Comparison of ENCODE assay signal across 8 cellular contexts in the genomic region with DNA sequence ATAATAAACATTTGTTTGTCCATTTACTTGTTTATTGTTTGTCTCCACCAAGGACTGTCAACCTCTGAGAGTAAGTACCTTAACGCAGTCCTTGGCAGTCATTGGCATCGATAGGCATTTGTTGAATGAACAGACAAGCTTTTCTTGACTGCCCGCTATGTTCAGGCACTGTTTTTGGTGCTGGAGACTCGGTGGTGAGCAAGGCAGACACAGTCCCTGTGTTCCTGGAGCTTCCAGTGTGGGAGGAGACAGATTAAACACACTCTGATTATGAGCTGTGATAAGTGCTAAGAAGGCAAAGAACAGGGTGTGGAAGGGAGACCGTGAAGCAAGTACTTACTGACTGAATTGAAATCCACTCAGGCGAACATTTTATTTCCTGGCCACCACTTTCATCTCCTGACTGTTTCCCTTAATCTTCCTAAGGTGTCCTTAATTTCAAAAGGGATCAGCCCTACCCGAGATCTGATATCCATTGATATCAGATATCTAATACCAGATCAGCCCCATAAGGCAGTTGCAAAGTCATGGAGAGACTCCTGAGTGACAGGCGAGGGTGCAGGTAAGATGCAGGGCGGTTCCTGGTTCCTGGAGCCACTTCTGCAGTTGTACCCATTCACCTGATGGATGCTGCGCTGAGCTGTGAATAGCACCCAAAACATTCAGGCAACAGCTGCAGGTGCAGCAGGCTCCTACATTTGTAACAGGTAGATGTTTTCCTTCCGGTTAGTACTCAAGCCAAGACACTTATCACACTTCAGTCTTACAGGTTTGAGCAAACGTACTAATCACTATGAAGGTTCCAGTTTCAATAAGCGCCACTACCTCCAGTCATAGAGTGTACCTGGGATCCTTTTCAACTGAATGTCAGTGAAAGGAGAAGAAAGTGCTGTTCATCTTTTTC. TPM values are rescaled to one million over a fixed set of nuclear protein-coding genes. Genes with fewer than 3 reads are reported as not detected.
DNase-seq lines count a peak whose midpoint lies in the region; ATAC-seq and TF ChIP-seq lines count a peak whose summit lies in the region.

No MANE protein-coding gene starts in this region.

- peaks cover 27% of the 10 kb centered on the region for H3K4me1 ChIP-seq in Loucy (ENCODE audit: insufficient read depth, low read length, poor library complexity, severe bottlenecking)
- peaks cover 27% of the 10 kb centered on the region for H3K4me1 ChIP-seq in lower lobe of right lung
- H3K4me1 ChIP-seq in transverse colon = peaks cover 7 to 27% (median 21%) of the 10 kb centered on the region in 4 donors

- H3K9me3 ChIP-seq in Loucy (ENCODE audit: insufficient read depth, low read depth, low read length) (no peaks in the 10 kb centered on the region), lower lobe of right lung (no peaks in the 10 kb centered on the region), transverse colon (no peaks in the 10 kb centered on the region)

- peaks cover 31% of the 10 kb centered on the region for H3K79me2 ChIP-seq in Loucy (ENCODE audit: insufficient read depth, low read length)

- TF ChIP-seq EP300 in transverse colon (IDR thresholded peaks at IDR 0.05; ENCODE audit: low read depth) = no peak

- no peaks in the 10 kb centered on the region for H3K9me2 ChIP-seq in Loucy (replicated peaks; ENCODE audit: low read depth, low read length)

- no peak for TF ChIP-seq CTCF in Loucy (conservative IDR thresholded peaks at IDR 0.05; ENCODE audit: low read length)
- no peak for TF ChIP-seq CTCF in astrocyte of the spinal cord (IDR thresholded peaks at IDR 0.05; ENCODE audit: low read depth, low read length)
- TF ChIP-seq CTCF in lower lobe of right lung (IDR thresholded peaks at IDR 0.05) = no peak
- no peak for TF ChIP-seq CTCF in transverse colon (IDR thresholded peaks at IDR 0.05)

- H2AFZ ChIP-seq in Loucy (ENCODE audit: low read length) = no peak overlapping the region

- peak; percentile 37 for DNase-seq in NCI-H82 (lab: John Stamatoyannopoulos, UW)
- DNase-seq in NCI-H82 treated with DMSO at 0.1 percent for 48 hours (lab: John Stamatoyannopoulos, UW; ENCODE audit: unreplicated experiment) = no peak
- no peak for DNase-seq in astrocyte of the spinal cord (ENCODE audit: low read depth, low spot score)
- DNase-seq in lower lobe of right lung = no peak
- peak; percentile 37 for DNase-seq in transverse colon
- DNase-seq in NCI-H1694 (lab: John Stamatoyannopoulos, UW) = no peak

- H3K4me2 ChIP-seq in Loucy (ENCODE audit: low read depth, low read length, poor library complexity, severe bottlenecking) = peak overlapping the region; percentile 83

- intact Hi-C loops in lower lobe of right lung (cut with DNase I) = no loop called here
- intact Hi-C loops in transverse colon (cut with DNase I; ENCODE audit: low total_unique reads) = no loop called here

- peak; percentile 35 for TF ChIP-seq POLR2A in transverse colon (IDR thresholded peaks at IDR 0.05)

- H3K36me3 ChIP-seq in Loucy (ENCODE audit: insufficient read depth, low read length) (no peaks in the 10 kb centered on the region), lower lobe of right lung (no peaks in the 10 kb centered on the region), transverse colon (peaks cover 0 to 5% (median 0%) of the 10 kb centered on the region in 4 donors)

- in situ Hi-C loops in astrocyte of the spinal cord (cut with HindIII; ENCODE audit: low sequenced_read_pairs) = no loop called here
- in situ Hi-C loops in transverse colon (cut with MboI; ENCODE audit: low pct_ligation_motif_present in 1 of 4, low pct_unique_long_range_greater_than_20kb in 1 of 4, low sequenced_read_pairs in 3 of 4) = no loop called here

- H3K27me3 ChIP-seq in Loucy (ENCODE audit: insufficient read depth, low read length, poor library complexity, severe bottlenecking) (no peaks in the 10 kb centered on the region), lower lobe of right lung (ENCODE audit: low read depth) (no peaks in the 10 kb centered on the region), transverse colon (no peaks in the 10 kb centered on the region)

- H3F3A ChIP-seq in Loucy (ENCODE audit: low read depth) = no peaks in the 10 kb centered on the region

- 0 to 36% methylated on average over 1 to 13 of the region's 13 CpGs for WGBS in transverse colon (ENCODE audit: low coverage in 1 of 2), 2 donors

- H3K4me3 ChIP-seq in Loucy (ENCODE audit: low read length, poor library complexity, severe bottlenecking) (peak overlapping the region; percentile 93), astrocyte of the spinal cord (ENCODE audit: low read depth, low read length) (peak overlapping the region; percentile 82), lower lobe of right lung (peak overlapping the region; percentile 99), transverse colon (peak overlapping the region in 3 of 4 donors; percentile 80 to 90 (median 87))

- H4K20me1 ChIP-seq in Loucy (ENCODE audit: insufficient read depth, low read length, poor library complexity, severe bottlenecking) = peaks cover 25% of the 10 kb centered on the region

- peak; percentile 50 to 60 for ATAC-seq in lower lobe of right lung
- ATAC-seq in HG02970 (IDR thresholded peaks at IDR 0.05; ENCODE audit: low FRiP score, unreplicated experiment) = no peak

- H3K9ac ChIP-seq in Loucy (ENCODE audit: low read depth, low read length, poor library complexity, severe bottlenecking) = peak overlapping the region; percentile 90

- H3K27ac ChIP-seq in lower lobe of right lung (peak overlapping the region; percentile 84), transverse colon (peak overlapping the region; percentile 79 to 90 (median 85))

RNA-seq across cellular contexts. Expression of a gene that starts 1.5 kb away (rescaled TPM):
- total RNA-seq in lower lobe of right lung = 26.4 TPM
- 10 to 100 TPM; 23.9 to 33.3 (median 29.0) TPM for total RNA-seq in transverse colon

RNA-seq across cellular contexts. Expression of a gene that starts 42.7 kb away (rescaled TPM):
- 14.5 TPM for total RNA-seq in lower lobe of right lung
- 1 to 10 TPM in 3 of 4 donors, under 1 TPM in 1; 1.00 to 6.3 (median 5.1) TPM for total RNA-seq in transverse colon

RNA-seq across cellular contexts. Expression of a gene that starts 48.5 kb away (rescaled TPM):
- total RNA-seq in lower lobe of right lung (10.1 TPM), transverse colon (under 1 TPM in 2 of 4 donors, not detected in 2; 0.14 to 0.20 TPM)

Comparison
In these comparisons a context has a peak if more than half of its experiments do, and no peak if none do; other contexts are left out.
1. DNase-seq: peak in NCI-H82 (single experiment) and transverse colon (single experiment); none in NCI-H82 treated with DMSO at 0.1 percent for 48 hours (single experiment), astrocyte of the spinal cord (single experiment), lower lobe of right lung (single experiment) and NCI-H1694 (single experiment).
2. Peak in every context shown above with its lines, with median percentiles within 50 percentile points of each other: H3K4me3 ChIP-seq.